ENCODE assay signal across 9 cellular contexts in genomic region chr7:75772081-75773077, GRCh38. TPM values are rescaled to one million over a fixed set of nuclear protein-coding genes. Genes with fewer than 3 reads are reported as not detected.
A peak's percentile ranks its signal among the peaks of the same experiment; 100 is the strongest.
DNase-seq lines count a peak whose midpoint lies in the region; ATAC-seq and TF ChIP-seq lines count a peak whose summit lies in the region.
"Had no signal": no experiment of that assay in that cellular context is flagged by ENCODE, and none has a peak within 500 bp of the region (broad histone marks: within the 10 kb centered on the region; RNA-seq: fewer than 3 reads in every experiment).

TSS of gene CCL26 (minus strand) at chr7:75772211. CDS start at chr7:75772176, 35 bp downstream.

- H3K9ac ChIP-seq in subcutaneous abdominal adipose tissue (ENCODE audit: low read length in 5 of 5), result peak within 1 kb of the TSS in 1 of 5 donors; percentile 2

- ATAC-seq in GM21515 (IDR thresholded peaks at IDR 0.05; ENCODE audit: unreplicated experiment) (no peak), HG02981 (IDR thresholded peaks at IDR 0.05; ENCODE audit: unreplicated experiment) (no peak)

- H3K27ac ChIP-seq in adrenal gland, result peak within 1 kb of the TSS in 3 of 5 donors; percentile 32 to 81 (median 46)
- peak within 1 kb of the TSS; percentile 32 for H3K27ac ChIP-seq in hepatocyte
- H3K27ac ChIP-seq in subcutaneous abdominal adipose tissue (ENCODE audit: low read depth, low read length), result peak within 1 kb of the TSS; percentile 14
- peak within 1 kb of the TSS in 2 of 59 donors; percentile 46 to 47 for H3K27ac ChIP-seq in dorsolateral prefrontal cortex

- H2AFZ ChIP-seq in hepatocyte, result no peak within 1 kb of the TSS

- WGBS in adrenal gland, 4 donors, result 57 to 65% (median 63%) methylated on average over 9 of the region's 9 CpGs
- WGBS in hepatocyte (ENCODE audit: low lambda C conversion rate, missing lambda C conversion rate), result 71% methylated on average over 9 of the region's 9 CpGs

- TF ChIP-seq POLR2A in adrenal gland (IDR thresholded peaks at IDR 0.05), result no peak

- no peaks in the 10 kb centered on the region for H4K20me1 ChIP-seq in hepatocyte (ENCODE audit: insufficient read depth, poor library complexity, severe bottlenecking)

- H3K79me2 ChIP-seq in hepatocyte, result no peaks in the 10 kb centered on the region

- DNase-seq in HCEC 1CT, result peak; percentile 88
- peak in 6 of 7 donors; percentile 35 to 73 (median 50) for DNase-seq in adrenal gland
- DNase-seq in hepatocyte (ENCODE audit: low spot score), result no peak
- no peak for DNase-seq in dorsolateral prefrontal cortex
- DNase-seq in dermis blood vessel endothelial cell, result no peak

- H3K4me2 ChIP-seq in hepatocyte, result no peak within 1 kb of the TSS

- H3K27me3 ChIP-seq in adrenal gland (no peaks in the 10 kb centered on the region), hepatocyte (no peaks in the 10 kb centered on the region), subcutaneous abdominal adipose tissue (ENCODE audit: control insufficient read depth in 5 of 5, insufficient read depth in 4 of 5, low read length in 5 of 5) (no peaks in the 10 kb centered on the region), dorsolateral prefrontal cortex (no peaks in the 10 kb centered on the region)
- H3K27me3 ChIP-seq: breast epithelium had no signal

- TF ChIP-seq CTCF in adrenal gland (IDR thresholded peaks at IDR 0.05), result no peak
- no peak for TF ChIP-seq CTCF in hepatocyte (IDR thresholded peaks at IDR 0.05; ENCODE audit: poor library complexity)
- TF ChIP-seq CTCF in dorsolateral prefrontal cortex (IDR thresholded peaks at IDR 0.05 in 54 of 56, conservative IDR thresholded peaks at IDR 0.05 in 2 of 56; ENCODE audit: low read depth in 1 of 56, partially characterized antibody in 56 of 56), result no peak

- H3K9me3 ChIP-seq in adrenal gland (replicated peaks in 1 of 3) (no peaks in the 10 kb centered on the region), hepatocyte (ENCODE audit: low read depth) (no peaks in the 10 kb centered on the region), subcutaneous abdominal adipose tissue (ENCODE audit: control insufficient read depth in 5 of 5, low read length in 5 of 5) (no peaks in the 10 kb centered on the region)
- H3K9me3 ChIP-seq: breast epithelium had no signal

- H3K4me1 ChIP-seq in adrenal gland (replicated peaks in 1 of 2) (peaks cover 0 to 5% of the 10 kb centered on the region in 2 donors), hepatocyte (ENCODE audit: insufficient read depth) (no peaks in the 10 kb centered on the region), subcutaneous abdominal adipose tissue (ENCODE audit: control insufficient read depth in 5 of 5, insufficient read depth in 5 of 5, low read length in 5 of 5) (peaks cover 0 to 20% (median 11%) of the 10 kb centered on the region in 5 donors)
- H3K4me1 ChIP-seq: breast epithelium had no signal

- intact Hi-C loops in adrenal gland (cut with DNase I) (no loop called here), dorsolateral prefrontal cortex (cut with DNase I) (no loop called here)

- H3K36me3 ChIP-seq in adrenal gland (replicated peaks in 1 of 2) (no peaks in the 10 kb centered on the region), hepatocyte (replicated peaks; ENCODE audit: insufficient read depth, low read depth) (no peaks in the 10 kb centered on the region), subcutaneous abdominal adipose tissue (ENCODE audit: control insufficient read depth in 5 of 5, insufficient read depth in 5 of 5, low read length in 5 of 5) (no peaks in the 10 kb centered on the region)
- H3K36me3 ChIP-seq: breast epithelium had no signal

- no peaks in the 10 kb centered on the region for H3K9me2 ChIP-seq in hepatocyte (replicated peaks; ENCODE audit: insufficient read depth)

- H3K4me3 ChIP-seq in adrenal gland (no peak within 1 kb of the TSS), hepatocyte (no peak within 1 kb of the TSS), subcutaneous abdominal adipose tissue (ENCODE audit: low read depth in 1 of 5, low read length in 5 of 5) (no peak within 1 kb of the TSS), dorsolateral prefrontal cortex (no peak within 1 kb of the TSS)
- H3K4me3 ChIP-seq: breast epithelium had no signal

RNA-seq across cellular contexts. Expression of gene CCL26, which starts in this region (rescaled TPM):
- total RNA-seq in adrenal gland (1 to 10 TPM in 4 of 8 donors, under 1 TPM in 1, not detected in 3; 0.96 to 1.7 (median 1.4) TPM), hepatocyte (7.5 and 15.3 TPM in 2 replicates), dorsolateral prefrontal cortex (1 to 10 TPM in 3 of 120 experiments, not detected in 117; 1.9 to 2.6 (median 2.2) TPM), dermis blood vessel endothelial cell (not detected in 2 replicates)
- polyA plus RNA-seq in adrenal gland (1 to 10 TPM; 1.2 to 9.5 (median 5.2) TPM), hepatocyte (7.3 and 8.7 TPM in 2 replicates)

Comparison
In these comparisons a context has a peak if more than half of its experiments do, and no peak if none do; other contexts are left out.
1. DNase-seq: peak in HCEC 1CT (single experiment) and adrenal gland (6 of 7); none in hepatocyte (single experiment), dorsolateral prefrontal cortex (0 of 10) and dermis blood vessel endothelial cell (single experiment).